In the genomic region with DNA sequence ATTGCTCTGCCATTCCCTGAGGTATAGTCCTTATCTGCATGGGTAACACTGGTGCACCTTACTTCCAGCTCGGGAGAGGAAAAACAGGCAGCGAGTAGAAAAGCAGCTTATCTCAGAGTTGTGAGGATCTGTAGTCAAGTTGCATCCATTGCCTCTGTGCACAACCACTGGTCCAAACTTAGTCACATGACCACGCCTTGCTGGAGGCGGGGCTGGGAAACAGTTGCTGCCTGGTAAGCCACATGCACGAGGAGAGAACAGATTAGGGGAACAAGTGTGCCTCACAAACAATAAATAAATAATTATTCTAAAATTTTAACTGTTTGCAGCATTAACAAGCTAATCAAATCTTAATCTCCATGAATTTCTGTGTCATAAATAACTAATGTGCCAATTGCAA, we compare ENCODE assay signal across 2 cellular contexts.
A peak's percentile ranks its signal among the peaks of the same experiment; 100 is the strongest.
TF ChIP-seq lines count a peak whose summit lies in the region.

No MANE protein-coding gene starts in this region.

TF ChIP-seq in HCT116, 20 proteins besides CTCF, POLR2A, EP300 and RAD21:
- TF ChIP-seq SRF (IDR thresholded peaks at IDR 0.05; ENCODE audit: low read depth) (no peak), EZH2phosphoT487 (IDR thresholded peaks at IDR 0.05; ENCODE audit: borderline replicate concordance) (no peak), ZNF274 (IDR thresholded peaks at IDR 0.05; ENCODE audit: low read depth, low read length) (no peak), JUND (IDR thresholded peaks at IDR 0.05) (no peak), ZFX (IDR thresholded peaks at IDR 0.05) (no peak), POLR2AphosphoS5 (IDR thresholded peaks at IDR 0.05; ENCODE audit: low read depth, low read length) (no peak), EGR1 (IDR thresholded peaks at IDR 0.05; ENCODE audit: low read depth) (no peak), SP1 (IDR thresholded peaks at IDR 0.05; ENCODE audit: low read depth) (no peak), CBX3 (IDR thresholded peaks at IDR 0.05; ENCODE audit: low read depth) (no peak), SIN3A (IDR thresholded peaks at IDR 0.05; ENCODE audit: low read depth) (no peak), CEBPB (IDR thresholded peaks at IDR 0.05; ENCODE audit: low read depth) (no peak), ELF1 (IDR thresholded peaks at IDR 0.05; ENCODE audit: borderline replicate concordance, low read depth) (no peak)
- TF ChIP-seq, protein P1, sequence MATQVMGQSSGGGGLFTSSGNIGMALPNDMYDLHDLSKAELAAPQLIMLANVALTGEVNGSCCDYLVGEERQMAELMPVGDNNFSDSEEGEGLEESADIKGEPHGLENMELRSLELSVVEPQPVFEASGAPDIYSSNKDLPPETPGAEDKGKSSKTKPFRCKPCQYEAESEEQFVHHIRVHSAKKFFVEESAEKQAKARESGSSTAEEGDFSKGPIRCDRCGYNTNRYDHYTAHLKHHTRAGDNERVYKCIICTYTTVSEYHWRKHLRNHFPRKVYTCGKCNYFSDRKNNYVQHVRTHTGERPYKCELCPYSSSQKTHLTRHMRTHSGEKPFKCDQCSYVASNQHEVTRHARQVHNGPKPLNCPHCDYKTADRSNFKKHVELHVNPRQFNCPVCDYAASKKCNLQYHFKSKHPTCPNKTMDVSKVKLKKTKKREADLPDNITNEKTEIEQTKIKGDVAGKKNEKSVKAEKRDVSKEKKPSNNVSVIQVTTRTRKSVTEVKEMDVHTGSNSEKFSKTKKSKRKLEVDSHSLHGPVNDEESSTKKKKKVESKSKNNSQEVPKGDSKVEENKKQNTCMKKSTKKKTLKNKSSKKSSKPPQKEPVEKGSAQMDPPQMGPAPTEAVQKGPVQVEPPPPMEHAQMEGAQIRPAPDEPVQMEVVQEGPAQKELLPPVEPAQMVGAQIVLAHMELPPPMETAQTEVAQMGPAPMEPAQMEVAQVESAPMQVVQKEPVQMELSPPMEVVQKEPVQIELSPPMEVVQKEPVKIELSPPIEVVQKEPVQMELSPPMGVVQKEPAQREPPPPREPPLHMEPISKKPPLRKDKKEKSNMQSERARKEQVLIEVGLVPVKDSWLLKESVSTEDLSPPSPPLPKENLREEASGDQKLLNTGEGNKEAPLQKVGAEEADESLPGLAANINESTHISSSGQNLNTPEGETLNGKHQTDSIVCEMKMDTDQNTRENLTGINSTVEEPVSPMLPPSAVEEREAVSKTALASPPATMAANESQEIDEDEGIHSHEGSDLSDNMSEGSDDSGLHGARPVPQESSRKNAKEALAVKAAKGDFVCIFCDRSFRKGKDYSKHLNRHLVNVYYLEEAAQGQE (IDR thresholded peaks at IDR 0.05; ENCODE audit: low read depth), result no peak
- TF ChIP-seq, protein P2, sequence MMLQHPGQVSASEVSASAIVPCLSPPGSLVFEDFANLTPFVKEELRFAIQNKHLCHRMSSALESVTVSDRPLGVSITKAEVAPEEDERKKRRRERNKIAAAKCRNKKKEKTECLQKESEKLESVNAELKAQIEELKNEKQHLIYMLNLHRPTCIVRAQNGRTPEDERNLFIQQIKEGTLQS (IDR thresholded peaks at IDR 0.05), result no peak

TF ChIP-seq in SK-N-SH, 30 proteins besides CTCF, POLR2A, EP300 and RAD21:
- TF ChIP-seq, protein P3, sequence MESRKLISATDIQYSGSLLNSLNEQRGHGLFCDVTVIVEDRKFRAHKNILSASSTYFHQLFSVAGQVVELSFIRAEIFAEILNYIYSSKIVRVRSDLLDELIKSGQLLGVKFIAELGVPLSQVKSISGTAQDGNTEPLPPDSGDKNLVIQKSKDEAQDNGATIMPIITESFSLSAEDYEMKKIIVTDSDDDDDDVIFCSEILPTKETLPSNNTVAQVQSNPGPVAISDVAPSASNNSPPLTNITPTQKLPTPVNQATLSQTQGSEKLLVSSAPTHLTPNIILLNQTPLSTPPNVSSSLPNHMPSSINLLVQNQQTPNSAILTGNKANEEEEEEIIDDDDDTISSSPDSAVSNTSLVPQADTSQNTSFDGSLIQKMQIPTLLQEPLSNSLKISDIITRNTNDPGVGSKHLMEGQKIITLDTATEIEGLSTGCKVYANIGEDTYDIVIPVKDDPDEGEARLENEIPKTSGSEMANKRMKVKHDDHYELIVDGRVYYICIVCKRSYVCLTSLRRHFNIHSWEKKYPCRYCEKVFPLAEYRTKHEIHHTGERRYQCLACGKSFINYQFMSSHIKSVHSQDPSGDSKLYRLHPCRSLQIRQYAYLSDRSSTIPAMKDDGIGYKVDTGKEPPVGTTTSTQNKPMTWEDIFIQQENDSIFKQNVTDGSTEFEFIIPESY (IDR thresholded peaks at IDR 0.05; ENCODE audit: borderline replicate concordance, low read depth), result no peak
- TF ChIP-seq TEAD4 (IDR thresholded peaks at IDR 0.05; ENCODE audit: borderline replicate concordance, insufficient read depth) (no peak), RFX5 (IDR thresholded peaks at IDR 0.05; ENCODE audit: low read length) (no peak), FOXJ3 (CRISPR knock-in tag; IDR thresholded peaks at IDR 0.05) (no peak), POLR2AphosphoS5 (IDR thresholded peaks at IDR 0.05; ENCODE audit: low read depth, low read length) (no peak)
- TF ChIP-seq, protein P4, sequence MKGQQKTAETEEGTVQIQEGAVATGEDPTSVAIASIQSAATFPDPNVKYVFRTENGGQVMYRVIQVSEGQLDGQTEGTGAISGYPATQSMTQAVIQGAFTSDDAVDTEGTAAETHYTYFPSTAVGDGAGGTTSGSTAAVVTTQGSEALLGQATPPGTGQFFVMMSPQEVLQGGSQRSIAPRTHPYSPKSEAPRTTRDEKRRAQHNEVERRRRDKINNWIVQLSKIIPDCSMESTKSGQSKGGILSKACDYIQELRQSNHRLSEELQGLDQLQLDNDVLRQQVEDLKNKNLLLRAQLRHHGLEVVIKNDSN (IDR thresholded peaks at IDR 0.05; ENCODE audit: borderline replicate concordance, low read depth), result peak; percentile 64; the same call in 1 of the 2 replicates
